Comparison of ENCODE assay signal across 8 cellular contexts in genomic region chr14:75247286-75247922, GRCh38. TPM values are rescaled to one million over a fixed set of nuclear protein-coding genes. Genes with fewer than 3 reads are reported as not detected.
DNase-seq lines count a peak whose midpoint lies in the region; ATAC-seq, FAIRE-seq and TF ChIP-seq lines count a peak whose summit lies in the region.

No MANE protein-coding gene starts in this region.

- no peaks in the 10 kb centered on the region for H3K9me3 Mint-ChIP-seq in HFFc6

- H3K27ac ChIP-seq in KMS-11 (no peak overlapping the region), kidney (ENCODE audit: low read depth in 2 of 2, low read length in 2 of 2) (no peak overlapping the region), ovary (no peak overlapping the region)

- 56 to 65% (median 63%) methylated on average over 15 of the region's 15 CpGs for WGBS in ovary, 3 donors

- no peak for ATAC-seq in HG03439 (IDR thresholded peaks at IDR 0.05; ENCODE audit: unreplicated experiment)

- H3K4me1 Mint-ChIP-seq in HFFc6 (ENCODE audit: low read depth): peaks cover 15% of the 10 kb centered on the region

- intact Hi-C loops in kidney (cut with DNase I) (no loop called here), ovary (cut with DNase I) (no loop called here)

- DNase-seq in activated CD8-positive, alpha-beta memory T cell treated with anti-CD3 and anti-CD28 coated beads for 48 hours (ENCODE audit: low read depth in 2 of 3, low spot score in 2 of 3): peak in 2 of 3 experiments; percentile 33 to 39
- DNase-seq in kidney (peak; percentile 48), ovary (no peak), NCI-H526 treated with DMSO at 0.1 percent for 48 hours (lab: John Stamatoyannopoulos, UW) (no peak), HFFc6 (no peak)
- peak; percentile 24 to 41 for DNase-seq in stimulated activated CD8-positive, alpha-beta memory T cell treated with anti-CD3 and anti-CD28 coated beads, Interleukin-4, amount 100 ng/mL, for 4 hours (ENCODE audit: low read depth in 2 of 2, low spot score in 1 of 2)

- H3K9ac ChIP-seq in KMS-11 (no peak overlapping the region), kidney (ENCODE audit: low read length in 2 of 2) (no peak overlapping the region)

- H3K9me3 ChIP-seq in kidney (ENCODE audit: control insufficient read depth in 1 of 2, low read length in 2 of 2) (no peaks in the 10 kb centered on the region), ovary (no peaks in the 10 kb centered on the region)

- TF ChIP-seq EP300 in ovary (IDR thresholded peaks at IDR 0.05): no peak

- H3K27me3 ChIP-seq in KMS-11 (ENCODE audit: insufficient read depth, low read depth) (peaks cover 18% of the 10 kb centered on the region; the same call in 1 of the 2 replicates), ovary (no peaks in the 10 kb centered on the region)

- H3K27ac Mint-ChIP-seq in HFFc6: no peak overlapping the region

- H3K4me2 ChIP-seq in KMS-11: peak overlapping the region; percentile 56

- no peak for TF ChIP-seq CTCF in KMS-11 (conservative IDR thresholded peaks at IDR 0.05; ENCODE audit: low read depth, low read length)
- TF ChIP-seq CTCF in kidney (IDR thresholded peaks at IDR 0.05; ENCODE audit: borderline replicate concordance, extremely low read depth, insufficient read depth): no peak
- TF ChIP-seq CTCF in ovary (IDR thresholded peaks at IDR 0.05): no peak
- no peak for TF ChIP-seq CTCF in HFFc6 (IDR thresholded peaks at IDR 0.05)

- H3K36me3 ChIP-seq in KMS-11 (ENCODE audit: insufficient read depth) (no peaks in the 10 kb centered on the region), kidney (ENCODE audit: control insufficient read depth in 1 of 2, insufficient read depth in 2 of 2, low read length in 2 of 2) (no peaks in the 10 kb centered on the region), ovary (no peaks in the 10 kb centered on the region)

- H3K79me2 ChIP-seq in KMS-11 (ENCODE audit: insufficient read depth, low read depth): no peaks in the 10 kb centered on the region

- no peaks in the 10 kb centered on the region for H4K20me1 ChIP-seq in KMS-11 (ENCODE audit: insufficient read depth)

- FAIRE-seq in kidney (lab: Jason Lieb, UNC): no peak

- no peak overlapping the region for H2AFZ ChIP-seq in KMS-11 (ENCODE audit: low read depth)

- peaks cover 43% of the 10 kb centered on the region for H3K4me1 ChIP-seq in KMS-11 (ENCODE audit: low read depth, poor library complexity, severe bottlenecking)
- peaks cover 0 to under 1% of the 10 kb centered on the region in 2 donors for H3K4me1 ChIP-seq in kidney (ENCODE audit: control insufficient read depth in 1 of 2, insufficient read depth in 1 of 2, low read depth in 1 of 2, low read length in 2 of 2)
- H3K4me1 ChIP-seq in ovary (ENCODE audit: insufficient read depth): no peaks in the 10 kb centered on the region

- no peaks in the 10 kb centered on the region for H3K36me3 Mint-ChIP-seq in HFFc6 (ENCODE audit: low read depth)

- H3K4me3 ChIP-seq in KMS-11 (IDR thresholded peaks at IDR 0.05; ENCODE audit: insufficient read depth, low read depth, low read length) (no peak overlapping the region), kidney (ENCODE audit: low read length in 2 of 2) (no peak overlapping the region), ovary (no peak overlapping the region)

- no peak for TF ChIP-seq POLR2A in ovary (IDR thresholded peaks at IDR 0.05)

- no peak overlapping the region for H3K4me3 Mint-ChIP-seq in HFFc6

- peaks cover 1% of the 10 kb centered on the region for H3K27me3 Mint-ChIP-seq in HFFc6 (ENCODE audit: insufficient read depth)

RNA-seq across cellular contexts. Expression of gene FOS, which starts 31.2 kb away (rescaled TPM):
- 116 TPM for total RNA-seq in kidney
- polyA plus RNA-seq in kidney (ENCODE audit: insufficient read depth, low read depth, low replicate concordance): 193 TPM
- 1,000 to 10,000 TPM in 2 of 7 donors, 100 to 1,000 TPM in 5; 115 to 2,019 (median 178) TPM for total RNA-seq in ovary
- 100 to 1,000 TPM; 129 to 499 TPM for polyA plus RNA-seq in ovary
- 100 to 1,000 TPM; 118 to 368 (median 342) TPM for total RNA-seq in HFFc6 (2021; fragmentation: NEBNext Ultra II Directional; extraction: Animal tissue kit (Norgen Biotek cat#: 25700))

Comparison
In these comparisons a context has a peak if more than half of its experiments do, and no peak if none do; other contexts are left out.
1. DNase-seq: peak in activated CD8-positive, alpha-beta memory T cell treated with anti-CD3 and anti-CD28 coated beads for 48 hours (2 of 3), kidney (single experiment) and stimulated activated CD8-positive, alpha-beta memory T cell treated with anti-CD3 and anti-CD28 coated beads, Interleukin-4, amount 100 ng/mL, for 4 hours (2 of 2); none in ovary (0 of 5), NCI-H526 treated with DMSO at 0.1 percent for 48 hours (single experiment) and HFFc6 (single experiment).